ENCODE assay signal across 7 cellular contexts in the genomic region with DNA sequence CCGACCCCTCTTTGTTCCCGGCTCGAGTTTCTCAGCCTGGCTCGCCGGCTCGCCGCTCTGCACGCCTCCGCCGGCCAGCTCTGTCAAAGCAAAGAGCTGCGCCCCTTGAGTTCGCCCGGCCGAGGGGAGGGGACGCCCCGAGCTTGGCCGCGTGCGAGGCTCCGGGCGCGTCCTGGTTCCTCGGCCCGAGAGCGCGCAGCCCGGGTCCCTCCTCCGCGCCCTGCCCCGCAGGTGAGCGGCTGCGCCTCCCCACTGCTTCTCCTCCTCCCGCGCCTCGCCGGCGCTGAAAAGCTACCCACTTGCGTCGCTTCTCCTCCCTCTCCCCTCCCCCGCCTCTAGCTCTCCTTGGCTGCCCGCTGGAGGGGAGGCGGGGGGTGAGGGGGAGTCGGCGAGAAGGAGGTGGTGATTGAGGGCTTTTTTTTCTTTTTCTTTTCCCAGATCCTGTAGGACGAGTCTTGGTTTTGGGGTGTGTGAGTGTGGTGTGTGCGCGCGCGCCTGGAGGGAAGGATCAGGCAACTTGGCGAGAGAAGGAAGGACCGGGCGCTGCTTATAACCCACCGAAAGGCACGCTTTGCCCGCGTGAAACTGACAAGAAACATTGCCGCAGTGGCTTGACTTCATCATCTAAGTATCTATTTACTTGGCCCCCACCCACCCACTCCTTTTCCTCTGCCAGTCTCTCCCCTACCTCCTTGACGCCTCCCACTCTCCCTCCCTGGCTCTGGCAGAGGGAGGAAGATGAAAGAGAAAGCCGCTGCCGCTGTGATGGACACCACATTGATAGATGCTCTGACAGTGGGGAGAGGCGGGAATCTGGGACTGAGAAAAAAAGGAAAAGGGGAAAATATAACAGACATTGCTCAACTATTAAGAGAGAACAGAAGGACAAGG. TPM values are rescaled to one million over a fixed set of nuclear protein-coding genes. Genes with fewer than 3 reads are reported as not detected.
DNase-seq lines count a peak whose midpoint lies in the region; ATAC-seq lines count a peak whose summit lies in the region.

Gene LEF1, minus strand, starts transcription at position 261 of the 891 bp plus-strand sequence. CDS start 1,165 bp downstream, outside the sequence.

- CTCF ChIA-PET in activated naive CD4-positive, alpha-beta T cell treated with anti-CD3 and anti-CD28 coated beads, Interleukin-2, amount 10 ng/mL, durations not matched to agents 7 days and 5 days (lab: Charles Lee) = interaction anchor here (0.6 to 1.2 kb wide), 3 partner anchors 50 to 343 kb away, joined by 3 to 4 read pairs (median 3); no protein-coding TSS in a partner anchor

- H3K4me3 Mint-ChIP-seq in activated naive CD4-positive, alpha-beta T cell treated with anti-CD3 and anti-CD28 coated beads, Interleukin-2, amount 10 ng/mL, durations not matched to agents 7 days and 5 days = peak within 1 kb of the TSS; percentile 98

- no peaks in the 10 kb centered on the region for H3K9me3 Mint-ChIP-seq in activated naive CD4-positive, alpha-beta T cell treated with anti-CD3 and anti-CD28 coated beads, Interleukin-2, amount 10 ng/mL, durations not matched to agents 7 days and 5 days

- peak; percentile 29 for ATAC-seq in GM18868 (IDR thresholded peaks at IDR 0.05; ENCODE audit: unreplicated experiment)
- peak; percentile 28 for ATAC-seq in HG03175 (IDR thresholded peaks at IDR 0.05; ENCODE audit: unreplicated experiment)
- ATAC-seq in left ventricle myocardium superior = peak; percentile 31

- DNase-seq in SHP77 treated with DMSO at 0.1 percent for 48 hours (lab: John Stamatoyannopoulos, UW) (peak; percentile 3), left ventricle myocardium superior (peak; percentile 33), skeletal muscle cell (ENCODE audit: low read depth) (no peak), GDM1 (lab: John Stamatoyannopoulos, UW) (no peak)
- peak; percentile 85 for DNase-seq in activated naive CD4-positive, alpha-beta T cell treated with anti-CD3 and anti-CD28 coated beads, Interleukin-2, amount 10 ng/mL, durations not matched to agents 7 days and 5 days

- intact Hi-C loops in left ventricle myocardium superior (cut with micrococcal nuclease) = no loop called here

- H3K36me3 Mint-ChIP-seq in activated naive CD4-positive, alpha-beta T cell treated with anti-CD3 and anti-CD28 coated beads, Interleukin-2, amount 10 ng/mL, durations not matched to agents 7 days and 5 days = peaks cover 35% of the 10 kb centered on the region

- peaks cover 36% of the 10 kb centered on the region for H3K4me1 Mint-ChIP-seq in activated naive CD4-positive, alpha-beta T cell treated with anti-CD3 and anti-CD28 coated beads, Interleukin-2, amount 10 ng/mL, durations not matched to agents 7 days and 5 days

- peak within 1 kb of the TSS; percentile 97 for H3K27ac Mint-ChIP-seq in activated naive CD4-positive, alpha-beta T cell treated with anti-CD3 and anti-CD28 coated beads, Interleukin-2, amount 10 ng/mL, durations not matched to agents 7 days and 5 days

- H3K27me3 Mint-ChIP-seq in activated naive CD4-positive, alpha-beta T cell treated with anti-CD3 and anti-CD28 coated beads, Interleukin-2, amount 10 ng/mL, durations not matched to agents 7 days and 5 days = peaks cover 37% of the 10 kb centered on the region

- H3K4me3 ChIP-seq in skeletal muscle cell (ENCODE audit: low read depth, low read length) = peak within 1 kb of the TSS; percentile 65

RNA-seq across cellular contexts. Expression of gene LEF1, which starts in this region (rescaled TPM):
- 0.47 TPM for total RNA-seq in left ventricle myocardium superior

Comparison
In these comparisons a context has a peak if more than half of its experiments do, and no peak if none do; other contexts are left out.
1. Peak in DNase-seq and ATAC-seq in left ventricle myocardium superior; RNA of the gene not detected or under 1 TPM.
2. DNase-seq: peak in SHP77 treated with DMSO at 0.1 percent for 48 hours (single experiment) and activated naive CD4-positive, alpha-beta T cell treated with anti-CD3 and anti-CD28 coated beads, Interleukin-2, amount 10 ng/mL, durations not matched to agents 7 days and 5 days (single experiment); none in skeletal muscle cell (single experiment) and GDM1 (single experiment).
3. Peak in every context shown above with its lines, with median percentiles within 50 percentile points of each other: ATAC-seq.